ENCODE assay signal across 13 cellular contexts in genomic region chr1:238061967-238062613, GRCh38.
A peak's percentile ranks its signal among the peaks of the same experiment; 100 is the strongest.
DNase-seq lines count a peak whose midpoint lies in the region; ATAC-seq and TF ChIP-seq lines count a peak whose summit lies in the region.
"Had no signal": no experiment of that assay in that cellular context is flagged by ENCODE, and none has a peak within 500 bp of the region (broad histone marks: within the 10 kb centered on the region; RNA-seq: fewer than 3 reads in every experiment).

No MANE protein-coding gene starts in this region.

- no peak for TF ChIP-seq POLR2A in esophagus squamous epithelium (IDR thresholded peaks at IDR 0.05)

- DNase-seq in Caki2 (ENCODE audit: low read depth) (peak; percentile 74), HS-5 (ENCODE audit: low read depth) (peak; percentile 60), esophagus squamous epithelium (lab: John Stamatoyannopoulos, UW) (no peak), aorta (no peak), C1 segment of cervical spinal cord (lab: John Stamatoyannopoulos, UW) (no peak), NCI-H1436 treated with DMSO at 0.1 percent for 48 hours (lab: John Stamatoyannopoulos, UW) (no peak), globus pallidus (ENCODE audit: low spot score) (no peak)
- DNase-seq: left cardiac atrium; NCI-H345; stimulated activated naive CD4-positive, alpha-beta T cell had no signal

- H3K4me1 ChIP-seq in esophagus squamous epithelium (peaks cover 0 to 28% (median 17%) of the 10 kb centered on the region in 3 donors), aorta (ENCODE audit: control insufficient read depth in 1 of 2, insufficient read depth in 2 of 2, low read length in 2 of 2) (no peaks in the 10 kb centered on the region)

- H3K9me3 ChIP-seq in esophagus squamous epithelium (peaks cover 0 to 13% (median 9%) of the 10 kb centered on the region in 3 donors), aorta (ENCODE audit: control insufficient read depth, low read length) (peaks cover 5% of the 10 kb centered on the region)

- no peak for TF ChIP-seq CTCF in esophagus squamous epithelium (IDR thresholded peaks at IDR 0.05)

- ATAC-seq in GM21717 (IDR thresholded peaks at IDR 0.05; ENCODE audit: unreplicated experiment) = peak; percentile 68
- no peak for ATAC-seq in aorta (ENCODE audit: low FRiP score)
- ATAC-seq: left cardiac atrium had no signal

- no peaks in the 10 kb centered on the region for H3K36me3 ChIP-seq in esophagus squamous epithelium
- H3K36me3 ChIP-seq in aorta (ENCODE audit: control insufficient read depth in 1 of 2, insufficient read depth in 2 of 2, low read length in 1 of 2) = no peaks in the 10 kb centered on the region

- no peak overlapping the region for H3K4me3 ChIP-seq in esophagus squamous epithelium
- no peak overlapping the region for H3K4me3 ChIP-seq in aorta (ENCODE audit: low read length in 2 of 2)
- H3K4me3 ChIP-seq: skin epidermis had no signal

- in situ Hi-C loops in Caki2 (cut with HindIII; ENCODE audit: low pct_unique_long_range_greater_than_20kb, low sequenced_read_pairs) = no loop called here

- H3K27ac ChIP-seq in esophagus squamous epithelium (peak overlapping the region; percentile 25 to 71 (median 62)), aorta (ENCODE audit: low read depth in 1 of 2, low read length in 2 of 2) (no peak overlapping the region)
- H3K27ac ChIP-seq: HL-60 had no signal

- H3K27me3 ChIP-seq in esophagus squamous epithelium (no peaks in the 10 kb centered on the region), aorta (ENCODE audit: control insufficient read depth in 1 of 2, insufficient read depth in 2 of 2, low read length in 1 of 2) (peaks cover 0 to 2% of the 10 kb centered on the region in 2 donors)

- intact Hi-C loops in esophagus squamous epithelium (cut with DNase I) (no loop called here), aorta (cut with DNase I) (no loop called here)

- 42 to 59% methylated on average over 3 of the region's 3 CpGs for WGBS in esophagus squamous epithelium, 2 donors
- WGBS in aorta, 2 donors = 74 to 76% methylated on average over 3 of the region's 3 CpGs

Comparison
In these comparisons a context has a peak if more than half of its experiments do, and no peak if none do; other contexts are left out.
1. DNase-seq: peak in Caki2 (single experiment) and HS-5 (single experiment); none in esophagus squamous epithelium (single experiment), aorta (0 of 2), C1 segment of cervical spinal cord (0 of 14), NCI-H1436 treated with DMSO at 0.1 percent for 48 hours (single experiment) and globus pallidus (single experiment).
2. H3K27ac ChIP-seq: peak in esophagus squamous epithelium (4 of 4); none in aorta (0 of 2).